In genomic region chr14:106459971-106460730, GRCh38 we compare ENCODE assay signal across 9 cellular contexts.
A peak's percentile ranks its signal among the peaks of the same experiment; 100 is the strongest.
DNase-seq lines count a peak whose midpoint lies in the region; ATAC-seq, FAIRE-seq and TF ChIP-seq lines count a peak whose summit lies in the region.
"Had no signal": no experiment of that assay in that cellular context is flagged by ENCODE, and none has a peak within 500 bp of the region (broad histone marks: within the 10 kb centered on the region; RNA-seq: fewer than 3 reads in every experiment).

No MANE protein-coding gene starts in this region.

- no peak overlapping the region for H2BK120ac ChIP-seq in trophoblast cell (ENCODE audit: insufficient read depth, low read length, poor library complexity)

- peak; percentile 42 for TF ChIP-seq CTCF in RWPE2 (IDR thresholded peaks at IDR 0.05; ENCODE audit: poor library complexity, severe bottlenecking)

- no peak overlapping the region for H2BK12ac ChIP-seq in trophoblast cell (ENCODE audit: low read length)

- no peak overlapping the region for H2BK5ac ChIP-seq in trophoblast cell (ENCODE audit: low read depth, low read length, poor library complexity)

- H4K91ac ChIP-seq in trophoblast cell (ENCODE audit: low read depth, low read length) = no peak overlapping the region

- no peak overlapping the region for H3K14ac ChIP-seq in trophoblast cell (ENCODE audit: low read length)

- no peaks in the 10 kb centered on the region for H3K9me3 ChIP-seq in RWPE2 (ENCODE audit: severe bottlenecking)
- peaks cover 5% of the 10 kb centered on the region for H3K9me3 ChIP-seq in trophoblast cell (ENCODE audit: insufficient read depth, low read depth, low read length)

- no peaks in the 10 kb centered on the region for H3K4me1 ChIP-seq in RWPE2 (ENCODE audit: insufficient read depth, poor library complexity, severe bottlenecking)
- no peaks in the 10 kb centered on the region for H3K4me1 ChIP-seq in trophoblast cell (ENCODE audit: control insufficient read depth in 1 of 2, insufficient read depth in 2 of 2, low read length in 2 of 2)

- no peak for TF ChIP-seq POLR2A in H54 (IDR thresholded peaks at IDR 0.05; ENCODE audit: low read depth, low read length)

- H3K36me3 ChIP-seq in RWPE2 (ENCODE audit: low read depth) (no peaks in the 10 kb centered on the region), trophoblast cell (ENCODE audit: control insufficient read depth in 1 of 2, insufficient read depth in 2 of 2, low read length in 2 of 2) (no peaks in the 10 kb centered on the region)

- DNase-seq in H54 (ENCODE audit: insufficient read length, low spot score) (peak; percentile 30), RWPE2 (ENCODE audit: low spot score) (no peak), mucosa of gallbladder (ENCODE audit: low spot score) (no peak), trophoblast cell (no peak), cerebellar nuclear complex (lab: John Stamatoyannopoulos, UW) (no peak)
- peak in 3 of 4 experiments; percentile 34 to 61 (median 46) for DNase-seq in activated naive CD4-positive, alpha-beta T cell (lab: John Stamatoyannopoulos, UW)
- DNase-seq in stimulated activated CD8-positive, alpha-beta memory T cell treated with anti-CD3 and anti-CD28 coated beads, Interleukin-12 subunit alpha, Interleukin-12 subunit beta, amount 100 ng/mL, for 4 hours (ENCODE audit: low read depth) = peak; percentile 24

- H3K79me1 ChIP-seq in trophoblast cell (ENCODE audit: low read length) = no peaks in the 10 kb centered on the region

- no peak overlapping the region for H3K4me2 ChIP-seq in trophoblast cell (ENCODE audit: low read length)

- no peak overlapping the region for H4K12ac ChIP-seq in trophoblast cell (ENCODE audit: low read depth, low read length)

- no peak overlapping the region for H3K23ac ChIP-seq in trophoblast cell (ENCODE audit: low read length)

- H4K8ac ChIP-seq in trophoblast cell (ENCODE audit: low read depth, low read length) = no peak overlapping the region

- H3K4me3 ChIP-seq in RWPE2 (ENCODE audit: severe bottlenecking) (no peak overlapping the region), trophoblast cell (ENCODE audit: low read depth, low read length) (no peak overlapping the region)

- no peaks in the 10 kb centered on the region for H3K79me2 ChIP-seq in trophoblast cell (ENCODE audit: control insufficient read depth, insufficient read depth, low read length, poor library complexity)

- H3K4ac ChIP-seq in trophoblast cell (ENCODE audit: low read depth, low read length) = no peak overlapping the region

- no peak overlapping the region for H2AK5ac ChIP-seq in trophoblast cell (ENCODE audit: low read length)

- H3K27me3 ChIP-seq in RWPE2 (ENCODE audit: insufficient read depth, poor library complexity, severe bottlenecking) = peaks cover 9% of the 10 kb centered on the region
- no peaks in the 10 kb centered on the region for H3K27me3 ChIP-seq in trophoblast cell (ENCODE audit: insufficient read depth, low read length)

- no peak overlapping the region for H3K18ac ChIP-seq in trophoblast cell (ENCODE audit: low read length)

- no peak for FAIRE-seq in H54 (lab: Jason Lieb, UNC)
- FAIRE-seq: islet of Langerhans had no signal

- H2AFZ ChIP-seq in trophoblast cell (ENCODE audit: insufficient read depth, low read length, poor library complexity) = no peak overlapping the region

- ATAC-seq in RWPE2 (ENCODE audit: low read depth) = peak; percentile 48; the same call in 1 of the 3 replicates
- no peak for ATAC-seq in GM18909 (IDR thresholded peaks at IDR 0.05; ENCODE audit: poor library complexity, unreplicated experiment)

- no peak overlapping the region for H3K9ac ChIP-seq in trophoblast cell (ENCODE audit: low read length)

- H3K27ac ChIP-seq in RWPE2 (ENCODE audit: poor library complexity, severe bottlenecking) (no peak overlapping the region), trophoblast cell (ENCODE audit: low read depth, low read length) (no peak overlapping the region)

- no CpG with 5 or more reads among the region's 40 CpGs for WGBS in trophoblast cell (ENCODE audit: extremely low coverage, insufficient coverage, insufficient read length)

Comparison
In these comparisons a context has a peak if more than half of its experiments do, and no peak if none do; other contexts are left out.
1. DNase-seq: peak in H54 (single experiment), activated naive CD4-positive, alpha-beta T cell (3 of 4) and stimulated activated CD8-positive, alpha-beta memory T cell treated with anti-CD3 and anti-CD28 coated beads, Interleukin-12 subunit alpha, Interleukin-12 subunit beta, amount 100 ng/mL, for 4 hours (single experiment); none in RWPE2 (single experiment), mucosa of gallbladder (single experiment), trophoblast cell (0 of 2) and cerebellar nuclear complex (0 of 2).